In genomic region chr21:34073032-34073748, GRCh38 we compare ENCODE assay signal across 8 cellular contexts. TPM values are rescaled to one million over a fixed set of nuclear protein-coding genes. Genes with fewer than 3 reads are reported as not detected.
DNase-seq lines count a peak whose midpoint lies in the region; ATAC-seq and TF ChIP-seq lines count a peak whose summit lies in the region.

Gene MRPS6 (plus strand): TSS chr21:34073578. CDS start chr21:34073701, 123 bp downstream.
Gene SLC5A3 (plus strand): TSS chr21:34073578. CDS start chr21:34095199, 21,621 bp downstream.

- H3F3A ChIP-seq in PC-9 (ENCODE audit: insufficient read depth, low read depth) = no peaks in the 10 kb centered on the region

- H3K27me3 ChIP-seq in PC-9 (ENCODE audit: insufficient read depth, low read depth) (no peaks in the 10 kb centered on the region), esophagus squamous epithelium (no peaks in the 10 kb centered on the region), muscle layer of duodenum (ENCODE audit: low read depth, low read length) (no peaks in the 10 kb centered on the region)

- H3K4me3 ChIP-seq in PC-9 = peak within 1 kb of the TSS; percentile 84
- peak within 1 kb of the TSS; percentile 75 to 95 (median 83) for H3K4me3 ChIP-seq in esophagus squamous epithelium
- H3K4me3 ChIP-seq in muscle layer of duodenum (ENCODE audit: low read depth in 1 of 2, low read length in 2 of 2) = peak within 1 kb of the TSS; percentile 77 to 80

- no peak for TF ChIP-seq CTCF in PC-9 (conservative IDR thresholded peaks at IDR 0.05)
- TF ChIP-seq CTCF in esophagus squamous epithelium (IDR thresholded peaks at IDR 0.05) = no peak

- H3K27ac ChIP-seq in PC-9 = no peak within 1 kb of the TSS
- peak within 1 kb of the TSS; percentile 89 to 94 (median 92) for H3K27ac ChIP-seq in esophagus squamous epithelium
- peak within 1 kb of the TSS; percentile 65 for H3K27ac ChIP-seq in muscle layer of duodenum (ENCODE audit: low read length)

- no TSS peak for BruUV-seq in PC-9 (replicated peaks; lab: Mats Ljungman, UMichigan)

- peak within 1 kb of the TSS; percentile 87 for H2AFZ ChIP-seq in PC-9

- no peaks in the 10 kb centered on the region for H3K36me3 ChIP-seq in PC-9 (ENCODE audit: low read depth)
- H3K36me3 ChIP-seq in esophagus squamous epithelium = no peaks in the 10 kb centered on the region
- no peaks in the 10 kb centered on the region for H3K36me3 ChIP-seq in muscle layer of duodenum (ENCODE audit: control insufficient read depth in 1 of 2, insufficient read depth in 2 of 2, low read length in 2 of 2)

- H3K4me1 ChIP-seq in PC-9 (replicated peaks; ENCODE audit: insufficient read depth) = peaks cover 22% of the 10 kb centered on the region
- H3K4me1 ChIP-seq in esophagus squamous epithelium = peaks cover 13 to 48% (median 23%) of the 10 kb centered on the region in 3 donors
- peaks cover 13 to 27% of the 10 kb centered on the region in 2 donors for H3K4me1 ChIP-seq in muscle layer of duodenum (ENCODE audit: control insufficient read depth in 1 of 2, insufficient read depth in 2 of 2, low read length in 2 of 2)

- ATAC-seq in GM21515 (IDR thresholded peaks at IDR 0.05; ENCODE audit: unreplicated experiment) = peak; percentile 69

- H3K79me2 ChIP-seq in PC-9 (ENCODE audit: low read depth) = peaks cover 41% of the 10 kb centered on the region

- TF ChIP-seq POLR2A in esophagus squamous epithelium (IDR thresholded peaks at IDR 0.05) = peak in 2 of 4 donors; percentile 82 to 89

- peak; percentile 34 for DNase-seq in DMS 273 treated with DMSO at 0.1 percent for 48 hours (lab: John Stamatoyannopoulos, UW)
- peak; percentile 71 for DNase-seq in HuH-7 (ENCODE audit: low spot score)
- peak; percentile 61 to 79 for DNase-seq in PC-9
- DNase-seq in activated T-cell treated with anti-CD3 and anti-CD28 coated beads, Interleukin-2, amount 50 U/mL, for 48 hours = peak; percentile 83 to 87
- DNase-seq in esophagus squamous epithelium (lab: John Stamatoyannopoulos, UW) = peak; percentile 14
- peak; percentile 44 for DNase-seq in stimulated activated CD8-positive, alpha-beta memory T cell treated with anti-CD3 and anti-CD28 coated beads, Interleukin-7, amount 100 ng/mL, for 24 hours (ENCODE audit: low read depth)

- CTCF ChIA-PET in PC-9 (lab: Charles Lee) = interaction anchor here (0.6 kb wide), 1 partner anchor 130 kb away, joined by 3 read pairs; no protein-coding TSS in a partner anchor

- H3K9me3 ChIP-seq in PC-9 (ENCODE audit: insufficient read depth, low read depth) (no peaks in the 10 kb centered on the region), esophagus squamous epithelium (no peaks in the 10 kb centered on the region), muscle layer of duodenum (ENCODE audit: control insufficient read depth in 1 of 2, low read length in 2 of 2) (no peaks in the 10 kb centered on the region)

- H4K20me1 ChIP-seq in PC-9 (ENCODE audit: insufficient read depth) = no peaks in the 10 kb centered on the region

- POLR2A ChIA-PET in PC-9 (lab: Charles Lee; ENCODE audit: unreplicated experiment) = interaction anchor here (0.5 kb wide), 1 partner anchor 1932 kb away, joined by 6 read pairs; no protein-coding TSS in a partner anchor

- H3K9me2 ChIP-seq in PC-9 (ENCODE audit: insufficient read depth) = no peaks in the 10 kb centered on the region

- intact Hi-C loops in PC-9 (cut with micrococcal nuclease; ENCODE audit: unreplicated experiment) = loop anchor here (5.0 to 10.0 kb wide), 3 partner anchors 126 to 151 kb away; no protein-coding TSS in a partner anchor
- intact Hi-C loops in esophagus squamous epithelium (cut with DNase I) = loop anchor here (10.0 kb wide), 1 partner anchor 128 kb away; no protein-coding TSS in a partner anchor

- H3K4me2 ChIP-seq in PC-9 = peak within 1 kb of the TSS; percentile 90

- WGBS in esophagus squamous epithelium, 2 donors = 2% methylated on average over 32 of the region's 104 CpGs; no CpG with 5 or more reads in 1 of the 2 donors

RNA-seq across cellular contexts. Expression of gene MRPS6, which starts in this region (rescaled TPM):
- total RNA-seq in PC-9 (2021) (40.4 and 41.0 TPM in 2 replicates), esophagus squamous epithelium (10 to 100 TPM; 13.4 to 32.2 (median 20.1) TPM)

RNA-seq across cellular contexts. Expression of gene SLC5A3, which starts in this region (rescaled TPM):
- total RNA-seq in PC-9 (2021) = 7.0 and 8.8 TPM in 2 replicates
- 10 to 100 TPM in 2 of 4 donors, 1 to 10 TPM in 2; 9.0 to 20.0 (median 11.4) TPM for total RNA-seq in esophagus squamous epithelium

Comparison
In these comparisons a context has a peak if more than half of its experiments do, and no peak if none do; other contexts are left out.
1. DNase-seq: peak in every context shown above with its lines; median percentile 85 in activated T-cell treated with anti-CD3 and anti-CD28 coated beads, Interleukin-2, amount 50 U/mL, for 48 hours; 71 in HuH-7; 70 in PC-9; 44 in stimulated activated CD8-positive, alpha-beta memory T cell treated with anti-CD3 and anti-CD28 coated beads, Interleukin-7, amount 100 ng/mL, for 24 hours; 34 in DMS 273 treated with DMSO at 0.1 percent for 48 hours; 14 in esophagus squamous epithelium.